18 cellular contexts compared by ENCODE assay signal in the genomic region with DNA sequence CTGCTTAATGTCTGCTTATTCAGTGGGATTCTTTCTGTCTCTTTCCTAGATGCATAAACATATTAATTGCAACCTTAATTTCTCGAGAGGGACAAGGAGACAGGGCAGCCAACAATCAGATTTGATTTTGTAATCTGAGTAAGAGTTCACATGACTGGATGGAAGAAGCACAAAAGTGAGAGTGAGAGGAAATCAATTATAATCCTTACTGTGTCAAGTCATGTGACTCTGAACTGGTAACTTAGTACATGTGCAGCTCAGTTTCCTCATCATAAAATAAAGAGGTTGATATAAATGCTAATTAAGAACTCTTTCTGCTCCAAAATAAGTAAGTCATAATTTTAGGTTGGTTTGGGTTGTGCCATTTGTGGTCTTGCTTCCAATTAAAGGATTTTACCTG.
DNase-seq lines count a peak whose midpoint lies in the region; ATAC-seq and TF ChIP-seq lines count a peak whose summit lies in the region.
"Had no signal": no experiment of that assay in that cellular context is flagged by ENCODE, and none has a peak within 500 bp of the region (broad histone marks: within the 10 kb centered on the region; RNA-seq: fewer than 3 reads in every experiment).

No MANE protein-coding gene starts in this region.

- no peaks in the 10 kb centered on the region for H3K36me3 ChIP-seq in GM23338 (ENCODE audit: insufficient read depth)
- H3K36me3 ChIP-seq: BE2C, HAP-1 had no signal

- no peaks in the 10 kb centered on the region for H3K36me3 Mint-ChIP-seq in GM23338 (ENCODE audit: low read depth)
- no peaks in the 10 kb centered on the region for H3K36me3 Mint-ChIP-seq in neural crest cell (ENCODE audit: low read depth)
- H3K36me3 Mint-ChIP-seq: CD4-positive, CD25-positive, alpha-beta regulatory T cell; CD8-positive, alpha-beta memory T cell had no signal

- H3K4me1 Mint-ChIP-seq in GM23338 (no peaks in the 10 kb centered on the region), neural crest cell (peaks cover 5% of the 10 kb centered on the region)
- H3K4me1 Mint-ChIP-seq: CD4-positive, CD25-positive, alpha-beta regulatory T cell; CD8-positive, alpha-beta memory T cell had no signal

- no peaks in the 10 kb centered on the region for H3F3A ChIP-seq in GM23338 (replicated peaks; ENCODE audit: low read depth)

- no peaks in the 10 kb centered on the region for H3K79me2 ChIP-seq in GM23338 (replicated peaks; ENCODE audit: insufficient read depth)

- H3K27me3 Mint-ChIP-seq in GM23338 (ENCODE audit: insufficient read depth, low read depth, poor library complexity) (no peaks in the 10 kb centered on the region), neural crest cell (ENCODE audit: low read depth) (no peaks in the 10 kb centered on the region)
- H3K27me3 Mint-ChIP-seq: CD4-positive, CD25-positive, alpha-beta regulatory T cell; CD8-positive, alpha-beta memory T cell had no signal

- H3K9me3 Mint-ChIP-seq in GM23338 (no peaks in the 10 kb centered on the region), neural crest cell (no peaks in the 10 kb centered on the region)

- no peak overlapping the region for H3K27ac Mint-ChIP-seq in GM23338
- peak overlapping the region; percentile 24 for H3K27ac Mint-ChIP-seq in neural crest cell (ENCODE audit: unreplicated experiment)
- H3K27ac Mint-ChIP-seq: CD4-positive, CD25-positive, alpha-beta regulatory T cell; CD8-positive, alpha-beta memory T cell had no signal

- no peaks in the 10 kb centered on the region for H4K20me1 ChIP-seq in GM23338 (replicated peaks; ENCODE audit: insufficient read depth)

- H3K4me2 ChIP-seq in GM23338 = no peak overlapping the region

- no peak overlapping the region for H3K27ac ChIP-seq in GM23338 (ENCODE audit: low read depth)

- ATAC-seq in GM23338 = no peak
- no peak for ATAC-seq in GM19397 (IDR thresholded peaks at IDR 0.05; ENCODE audit: unreplicated experiment)
- ATAC-seq: GM12878 had no signal

- no peak overlapping the region for H3K4me3 ChIP-seq in GM23338
- H3K4me3 ChIP-seq: GM12878, HAP-1 had no signal

- no peak overlapping the region for H3K4me3 Mint-ChIP-seq in GM23338
- no peak overlapping the region for H3K4me3 Mint-ChIP-seq in neural crest cell
- H3K4me3 Mint-ChIP-seq: CD4-positive, CD25-positive, alpha-beta regulatory T cell; CD8-positive, alpha-beta memory T cell had no signal

- H3K9me2 ChIP-seq in GM23338 (ENCODE audit: insufficient read depth) = no peaks in the 10 kb centered on the region

- DNase-seq in GM23338 (ENCODE audit: low spot score) = no peak
- peak; percentile 1 for DNase-seq in NCI-H69 (lab: John Stamatoyannopoulos, UW)
- peak; percentile 64 for DNase-seq in SK-MEL-5 (ENCODE audit: low read depth, low spot score)
- no peak for DNase-seq in neural crest cell (ENCODE audit: low read depth, low spot score)
- DNase-seq in stimulated activated CD4-positive, alpha-beta T cell treated with anti-CD3 and anti-CD28 coated beads, Interleukin-12 subunit alpha, Interleukin-12 subunit beta, amount 100 ng/mL, for 4 hours = no peak
- no peak for DNase-seq in dedifferentiated amniotic fluid mesenchymal stem cell (ENCODE audit: extremely low spot score)
- DNase-seq: BE2C; C1 segment of cervical spinal cord; CD4-positive, CD25-positive, alpha-beta regulatory T cell; CD8-positive, alpha-beta memory T cell; COR-L47; DMS 273 treated with DMSO at 0.1 percent for 48 hours; DMS53; DND-41; EL had no signal

- TF ChIP-seq CTCF in GM23338 (conservative IDR thresholded peaks at IDR 0.05; ENCODE audit: low read depth in 2 of 2) = no peak
- TF ChIP-seq CTCF in neural crest cell (conservative IDR thresholded peaks at IDR 0.05) = no peak

- H3K4me1 ChIP-seq in GM23338 (ENCODE audit: insufficient read depth) = no peaks in the 10 kb centered on the region
- H3K4me1 ChIP-seq: BE2C had no signal

- H2AFZ ChIP-seq in GM23338 = peak overlapping the region; percentile 76; the same call in 1 of the 2 replicates

- in situ Hi-C loops in SK-MEL-5 (cut with HindIII; ENCODE audit: low pct_unique_long_range_greater_than_20kb, low sequenced_read_pairs) = no loop called here

- no peaks in the 10 kb centered on the region for H3K27me3 ChIP-seq in GM23338 (ENCODE audit: insufficient read depth)
- H3K27me3 ChIP-seq: BE2C had no signal

TF ChIP-seq in GM23338, 12 proteins besides CTCF, POLR2A, EP300 and RAD21:
- TF ChIP-seq STAT1 (IDR thresholded peaks at IDR 0.05; ENCODE audit: unreplicated experiment) (no peak), CREB1 (CRISPR knock-in tag; IDR thresholded peaks at IDR 0.05; ENCODE audit: low read depth) (no peak)
- TF ChIP-seq, protein P1, sequence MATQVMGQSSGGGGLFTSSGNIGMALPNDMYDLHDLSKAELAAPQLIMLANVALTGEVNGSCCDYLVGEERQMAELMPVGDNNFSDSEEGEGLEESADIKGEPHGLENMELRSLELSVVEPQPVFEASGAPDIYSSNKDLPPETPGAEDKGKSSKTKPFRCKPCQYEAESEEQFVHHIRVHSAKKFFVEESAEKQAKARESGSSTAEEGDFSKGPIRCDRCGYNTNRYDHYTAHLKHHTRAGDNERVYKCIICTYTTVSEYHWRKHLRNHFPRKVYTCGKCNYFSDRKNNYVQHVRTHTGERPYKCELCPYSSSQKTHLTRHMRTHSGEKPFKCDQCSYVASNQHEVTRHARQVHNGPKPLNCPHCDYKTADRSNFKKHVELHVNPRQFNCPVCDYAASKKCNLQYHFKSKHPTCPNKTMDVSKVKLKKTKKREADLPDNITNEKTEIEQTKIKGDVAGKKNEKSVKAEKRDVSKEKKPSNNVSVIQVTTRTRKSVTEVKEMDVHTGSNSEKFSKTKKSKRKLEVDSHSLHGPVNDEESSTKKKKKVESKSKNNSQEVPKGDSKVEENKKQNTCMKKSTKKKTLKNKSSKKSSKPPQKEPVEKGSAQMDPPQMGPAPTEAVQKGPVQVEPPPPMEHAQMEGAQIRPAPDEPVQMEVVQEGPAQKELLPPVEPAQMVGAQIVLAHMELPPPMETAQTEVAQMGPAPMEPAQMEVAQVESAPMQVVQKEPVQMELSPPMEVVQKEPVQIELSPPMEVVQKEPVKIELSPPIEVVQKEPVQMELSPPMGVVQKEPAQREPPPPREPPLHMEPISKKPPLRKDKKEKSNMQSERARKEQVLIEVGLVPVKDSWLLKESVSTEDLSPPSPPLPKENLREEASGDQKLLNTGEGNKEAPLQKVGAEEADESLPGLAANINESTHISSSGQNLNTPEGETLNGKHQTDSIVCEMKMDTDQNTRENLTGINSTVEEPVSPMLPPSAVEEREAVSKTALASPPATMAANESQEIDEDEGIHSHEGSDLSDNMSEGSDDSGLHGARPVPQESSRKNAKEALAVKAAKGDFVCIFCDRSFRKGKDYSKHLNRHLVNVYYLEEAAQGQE (IDR thresholded peaks at IDR 0.05; ENCODE audit: unreplicated experiment) = no peak

Comparison
In these comparisons a context has a peak if more than half of its experiments do, and no peak if none do; other contexts are left out.
1. DNase-seq: peak in NCI-H69 (single experiment) and SK-MEL-5 (single experiment); none in GM23338 (single experiment), neural crest cell (single experiment), stimulated activated CD4-positive, alpha-beta T cell treated with anti-CD3 and anti-CD28 coated beads, Interleukin-12 subunit alpha, Interleukin-12 subunit beta, amount 100 ng/mL, for 4 hours (single experiment) and dedifferentiated amniotic fluid mesenchymal stem cell (single experiment).